15 cellular contexts compared by ENCODE assay signal in the genomic region with DNA sequence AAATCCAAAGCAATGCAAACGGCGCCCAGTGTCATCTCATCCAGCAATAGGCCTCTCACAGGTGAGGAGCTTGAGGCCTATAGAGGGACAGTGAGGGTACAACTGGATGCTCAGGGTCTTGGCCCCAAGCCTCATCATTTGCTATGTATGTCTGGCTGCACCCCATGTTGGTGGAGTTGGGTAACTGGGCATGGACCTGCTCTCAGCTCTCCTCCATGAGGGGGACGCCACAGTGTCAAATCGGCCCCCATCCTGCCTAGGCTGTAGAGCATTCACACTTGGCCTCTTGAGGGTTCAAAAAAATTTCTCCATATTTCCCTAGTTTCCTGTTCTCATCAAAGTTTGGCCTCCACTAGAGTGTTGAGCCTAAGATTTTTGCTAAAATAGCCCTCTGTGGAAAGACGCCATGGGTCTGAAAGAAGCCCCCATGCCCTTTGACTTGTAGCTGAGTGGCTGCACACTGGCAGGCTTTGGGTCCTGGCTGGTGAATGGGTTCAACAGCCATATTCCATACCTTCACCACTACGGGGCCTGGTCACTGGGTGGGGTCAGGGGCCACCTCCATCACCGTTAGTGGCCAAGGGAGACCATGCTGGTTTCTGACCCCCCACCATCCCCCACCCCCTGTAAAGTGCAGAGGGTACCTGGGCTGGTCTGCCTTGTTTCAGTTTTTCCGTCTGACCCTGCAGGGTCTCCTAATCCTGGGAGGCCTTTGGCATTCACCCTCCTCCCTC.
DNase-seq lines count a peak whose midpoint lies in the region; ATAC-seq, FAIRE-seq and TF ChIP-seq lines count a peak whose summit lies in the region.
"Had no signal": no experiment of that assay in that cellular context is flagged by ENCODE, and none has a peak within 500 bp of the region (broad histone marks: within the 10 kb centered on the region; RNA-seq: fewer than 3 reads in every experiment).

No MANE protein-coding gene starts in this region.

- H3K79me2 ChIP-seq in H1 (ENCODE audit: control insufficient read depth in 1 of 2, insufficient read depth in 2 of 2, low read length in 2 of 2) (no peaks in the 10 kb centered on the region), hepatocyte (no peaks in the 10 kb centered on the region)

- H3K27me3 Mint-ChIP-seq in activated CD4-positive, alpha-beta T cell treated with anti-CD3 and anti-CD28 coated beads, Interleukin-2, amount 10 ng/mL, durations not matched to agents 7 days and 5 days, result peaks cover 12% of the 10 kb centered on the region

- H3K9me2 ChIP-seq in hepatocyte (replicated peaks; ENCODE audit: insufficient read depth), result no peaks in the 10 kb centered on the region

- H3K4me1 ChIP-seq in H1 (replicated peaks in 1 of 4; ENCODE audit: control insufficient read depth in 3 of 4, insufficient read depth in 4 of 4, low read length in 3 of 4) (no peaks in the 10 kb centered on the region), hepatocyte (ENCODE audit: insufficient read depth) (no peaks in the 10 kb centered on the region), HAP-1 (no peaks in the 10 kb centered on the region)
- H3K4me1 ChIP-seq: A549, BE2C had no signal

- H3K36me3 ChIP-seq in H1 (ENCODE audit: control insufficient read depth in 2 of 4, insufficient read depth in 4 of 4, low read length in 3 of 4) (no peaks in the 10 kb centered on the region), hepatocyte (replicated peaks; ENCODE audit: insufficient read depth, low read depth) (no peaks in the 10 kb centered on the region), HAP-1 (replicated peaks) (no peaks in the 10 kb centered on the region)
- H3K36me3 ChIP-seq: BE2C had no signal

- H3K18ac ChIP-seq in H1 (ENCODE audit: extremely low read depth, low read length), result no peak overlapping the region

- no peak overlapping the region for H3K9ac ChIP-seq in H1 (replicated peaks in 1 of 4; ENCODE audit: extremely low read depth in 1 of 4, low read depth in 3 of 4, low read length in 3 of 4)

- no peaks in the 10 kb centered on the region for H3K36me3 Mint-ChIP-seq in stimulated activated effector memory CD8-positive, alpha-beta T cell treated with anti-CD3 and anti-CD28 coated beads, Interleukin-12 subunit alpha, Interleukin-12 subunit beta, amount 100 ng/mL, for 72 hours
- no peaks in the 10 kb centered on the region for H3K36me3 Mint-ChIP-seq in activated CD4-positive, alpha-beta T cell treated with anti-CD3 and anti-CD28 coated beads, Interleukin-2, amount 10 ng/mL, durations not matched to agents 7 days and 5 days (ENCODE audit: low read depth)
- H3K36me3 Mint-ChIP-seq: CD4-positive, alpha-beta memory T cell had no signal

- in situ Hi-C loops in HAP-1 (cut with MboI; ENCODE audit: low sequenced_read_pairs), result no loop called here

- H3K79me1 ChIP-seq in H1 (ENCODE audit: low read depth, low read length), result no peaks in the 10 kb centered on the region; the same call in 1 of the 2 replicates

- H4K20me1 ChIP-seq in H1 (replicated peaks in 1 of 2; ENCODE audit: control insufficient read depth in 1 of 2, insufficient read depth in 2 of 2, low read length in 2 of 2) (no peaks in the 10 kb centered on the region), hepatocyte (ENCODE audit: insufficient read depth, poor library complexity, severe bottlenecking) (no peaks in the 10 kb centered on the region)

- no peak for DNase-seq in H1 (ENCODE audit: low read depth in 1 of 2, low spot score in 2 of 2)
- DNase-seq in left cardiac atrium, result peak; percentile 24
- DNase-seq in hepatocyte (ENCODE audit: low spot score), result no peak
- no peak for DNase-seq in stimulated activated effector memory CD8-positive, alpha-beta T cell treated with anti-CD3 and anti-CD28 coated beads, Interleukin-12 subunit alpha, Interleukin-12 subunit beta, amount 100 ng/mL, for 72 hours (ENCODE audit: low spot score in 2 of 2)
- DNase-seq in activated CD4-positive, alpha-beta T cell treated with anti-CD3 and anti-CD28 coated beads, Interleukin-2, amount 10 ng/mL, durations not matched to agents 7 days and 5 days, result no peak
- no peak for DNase-seq in HAP-1 (ENCODE audit: low spot score in 2 of 2)
- DNase-seq: BE2C; CD4-positive, alpha-beta memory T cell; DMS79; H9 had no signal

- no peak overlapping the region for H3K4ac ChIP-seq in H1 (replicated peaks; ENCODE audit: insufficient read length, low read depth, low read length)

- H4K5ac ChIP-seq in H1 (ENCODE audit: insufficient read length, low read depth, low read length), result no peak overlapping the region

- H3K4me1 Mint-ChIP-seq in stimulated activated effector memory CD8-positive, alpha-beta T cell treated with anti-CD3 and anti-CD28 coated beads, Interleukin-12 subunit alpha, Interleukin-12 subunit beta, amount 100 ng/mL, for 72 hours, result no peaks in the 10 kb centered on the region
- no peaks in the 10 kb centered on the region for H3K4me1 Mint-ChIP-seq in activated CD4-positive, alpha-beta T cell treated with anti-CD3 and anti-CD28 coated beads, Interleukin-2, amount 10 ng/mL, durations not matched to agents 7 days and 5 days
- H3K4me1 Mint-ChIP-seq: CD4-positive, alpha-beta memory T cell; GM23338; H9 had no signal

- H2BK15ac ChIP-seq in H1 (ENCODE audit: low read length), result no peak overlapping the region

- no peak for TF ChIP-seq EP300 in H1 (IDR thresholded peaks at IDR 0.05; ENCODE audit: borderline replicate concordance in 1 of 2, low read depth in 2 of 2, low read length in 2 of 2)

- no peak overlapping the region for H3K27ac ChIP-seq in H1 (ENCODE audit: low read depth, low read length)
- no peak overlapping the region for H3K27ac ChIP-seq in hepatocyte
- H3K27ac ChIP-seq: A549, C4-2B had no signal

- H3K27me3 ChIP-seq in H1 (replicated peaks in 1 of 4; ENCODE audit: control insufficient read depth in 3 of 4, extremely low read depth in 1 of 4, insufficient read depth in 3 of 4, low read length in 3 of 4) (no peaks in the 10 kb centered on the region), hepatocyte (no peaks in the 10 kb centered on the region), HAP-1 (ENCODE audit: low read depth) (no peaks in the 10 kb centered on the region)
- H3K27me3 ChIP-seq: BE2C had no signal

- FAIRE-seq in H1 (lab: Jason Lieb, UNC), result no peak
- FAIRE-seq: A549, GM12878, GM18507 had no signal

- no peaks in the 10 kb centered on the region for H3K23me2 ChIP-seq in H1 (ENCODE audit: low read depth, low read length)

- TF ChIP-seq POLR2A in H1 (IDR thresholded peaks at IDR 0.05; ENCODE audit: control extremely low read depth in 1 of 2, low read depth in 2 of 2, low read length in 2 of 2), result no peak

- peak overlapping the region; percentile 15; the same call in 1 of the 2 replicates for H4K8ac ChIP-seq in H1 (ENCODE audit: extremely low read depth, insufficient read depth, low read length)

- POLR2A ChIA-PET in H1 (lab: Charles Lee; ENCODE audit: partially characterized antibody), result no interaction called here
- POLR2A ChIA-PET in activated CD4-positive, alpha-beta T cell treated with anti-CD3 and anti-CD28 coated beads, Interleukin-2, amount 10 ng/mL, durations not matched to agents 7 days and 5 days (lab: Charles Lee), result no interaction called here

- H3K14ac ChIP-seq in H1 (ENCODE audit: insufficient read length), result no peak overlapping the region

- no peak overlapping the region for H2BK12ac ChIP-seq in H1 (ENCODE audit: low read depth, low read length)

- intact Hi-C loops in left cardiac atrium (cut with DNase I), result no loop called here

- TF ChIP-seq CTCF in H1 (IDR thresholded peaks at IDR 0.05; ENCODE audit: control extremely low read depth in 1 of 3, insufficient read depth in 1 of 3, low read depth in 1 of 3, low read length in 3 of 3) (no peak), hepatocyte (IDR thresholded peaks at IDR 0.05; ENCODE audit: poor library complexity) (no peak)

- H2BK120ac ChIP-seq in H1 (replicated peaks; ENCODE audit: low read depth, low read length), result no peak overlapping the region

- H3K9me3 ChIP-seq in H1 (ENCODE audit: insufficient read depth in 2 of 2, low read depth in 1 of 2, low read length in 1 of 2), result no peaks in the 10 kb centered on the region
- no peaks in the 10 kb centered on the region for H3K9me3 ChIP-seq in hepatocyte (ENCODE audit: low read depth)
- H3K9me3 ChIP-seq in HAP-1, result no peaks in the 10 kb centered on the region
- H3K9me3 ChIP-seq: A549, BE2C had no signal

- H3K56ac ChIP-seq in H1 (replicated peaks; ENCODE audit: insufficient read length, low read depth, low read length), result no peak overlapping the region

- H3K4me3 Mint-ChIP-seq in stimulated activated effector memory CD8-positive, alpha-beta T cell treated with anti-CD3 and anti-CD28 coated beads, Interleukin-12 subunit alpha, Interleukin-12 subunit beta, amount 100 ng/mL, for 72 hours, result no peak overlapping the region
- H3K4me3 Mint-ChIP-seq in activated CD4-positive, alpha-beta T cell treated with anti-CD3 and anti-CD28 coated beads, Interleukin-2, amount 10 ng/mL, durations not matched to agents 7 days and 5 days, result no peak overlapping the region
- H3K4me3 Mint-ChIP-seq: CD4-positive, alpha-beta memory T cell; GM23338; H9 had no signal

- no peak overlapping the region for H3K27ac Mint-ChIP-seq in stimulated activated effector memory CD8-positive, alpha-beta T cell treated with anti-CD3 and anti-CD28 coated beads, Interleukin-12 subunit alpha, Interleukin-12 subunit beta, amount 100 ng/mL, for 72 hours
- no peak overlapping the region for H3K27ac Mint-ChIP-seq in activated CD4-positive, alpha-beta T cell treated with anti-CD3 and anti-CD28 coated beads, Interleukin-2, amount 10 ng/mL, durations not matched to agents 7 days and 5 days
- H3K27ac Mint-ChIP-seq: CD4-positive, alpha-beta memory T cell; GM23338 had no signal

- H2BK5ac ChIP-seq in H1 (ENCODE audit: low read depth, low read length), result no peak overlapping the region

- no peak overlapping the region for H4K91ac ChIP-seq in H1 (replicated peaks; ENCODE audit: insufficient read length, low read length)

- H3K4me2 ChIP-seq in H1 (ENCODE audit: insufficient read depth in 1 of 2, low read depth in 2 of 2, low read length in 2 of 2) (no peak overlapping the region), hepatocyte (peak overlapping the region; percentile 10)
- H3K4me2 ChIP-seq: A549, GM23338 had no signal

- no peak overlapping the region for H3K4me3 ChIP-seq in H1 (ENCODE audit: extremely low read depth in 1 of 4, insufficient read depth in 2 of 4, low read depth in 3 of 4, low read length in 4 of 4)
- no peak overlapping the region for H3K4me3 ChIP-seq in hepatocyte
- no peak overlapping the region for H3K4me3 ChIP-seq in HAP-1
- H3K4me3 ChIP-seq: A549, GM12878, GM23338 had no signal

- H2AFZ ChIP-seq in H1 (ENCODE audit: low read length) (no peak overlapping the region), hepatocyte (no peak overlapping the region)
- H2AFZ ChIP-seq: GM23338 had no signal

- H3K9me3 Mint-ChIP-seq in stimulated activated effector memory CD8-positive, alpha-beta T cell treated with anti-CD3 and anti-CD28 coated beads, Interleukin-12 subunit alpha, Interleukin-12 subunit beta, amount 100 ng/mL, for 72 hours, result no peaks in the 10 kb centered on the region
- H3K9me3 Mint-ChIP-seq in activated CD4-positive, alpha-beta T cell treated with anti-CD3 and anti-CD28 coated beads, Interleukin-2, amount 10 ng/mL, durations not matched to agents 7 days and 5 days, result no peaks in the 10 kb centered on the region
- H3K9me3 Mint-ChIP-seq: CD4-positive, alpha-beta memory T cell; GM23338; H9 had no signal

- TF ChIP-seq RAD21 in H1 (IDR thresholded peaks at IDR 0.05 in 1 of 2, conservative IDR thresholded peaks at IDR 0.05 in 1 of 2; ENCODE audit: low read depth in 2 of 2, low read length in 2 of 2), result no peak

- CTCF ChIA-PET in H1 (lab: Charles Lee; ENCODE audit: partially characterized antibody), result interaction anchor here (1.4 kb wide), 1 partner anchor 134 kb away, joined by 3 read pairs; no protein-coding TSS in a partner anchor
- CTCF ChIA-PET in activated CD4-positive, alpha-beta T cell treated with anti-CD3 and anti-CD28 coated beads, Interleukin-2, amount 10 ng/mL, durations not matched to agents 7 days and 5 days (lab: Charles Lee), result no interaction called here

- 93% methylated on average over 8 of the region's 8 CpGs; no CpG with 5 or more reads in 1 of the 2 experiments for WGBS in H1 (ENCODE audit: extremely low coverage in 1 of 2, insufficient coverage in 1 of 2, insufficient read length in 1 of 2, insufficient replicate concordance in 2 of 2, low coverage in 1 of 2, low lambda C conversion rate in 2 of 2, missing lambda C conversion rate in 1 of 2), 2 experiments
- WGBS in hepatocyte (ENCODE audit: low lambda C conversion rate, missing lambda C conversion rate), result 88% methylated on average over 8 of the region's 8 CpGs

- ATAC-seq in left cardiac atrium, result no peak
- ATAC-seq in stimulated activated effector memory CD8-positive, alpha-beta T cell treated with anti-CD3 and anti-CD28 coated beads, Interleukin-12 subunit alpha, Interleukin-12 subunit beta, amount 100 ng/mL, for 72 hours, result peak; percentile 42
- ATAC-seq: A549, GM12878, GM23338 had no signal

- no peak overlapping the region for H2AK5ac ChIP-seq in H1 (ENCODE audit: low read depth, low read length)

- H2BK20ac ChIP-seq in H1 (ENCODE audit: low read length), result no peak overlapping the region

- no peak overlapping the region for H3K23ac ChIP-seq in H1 (ENCODE audit: insufficient read length)
